1 cellular context compared by ENCODE assay signal in the genomic region with DNA sequence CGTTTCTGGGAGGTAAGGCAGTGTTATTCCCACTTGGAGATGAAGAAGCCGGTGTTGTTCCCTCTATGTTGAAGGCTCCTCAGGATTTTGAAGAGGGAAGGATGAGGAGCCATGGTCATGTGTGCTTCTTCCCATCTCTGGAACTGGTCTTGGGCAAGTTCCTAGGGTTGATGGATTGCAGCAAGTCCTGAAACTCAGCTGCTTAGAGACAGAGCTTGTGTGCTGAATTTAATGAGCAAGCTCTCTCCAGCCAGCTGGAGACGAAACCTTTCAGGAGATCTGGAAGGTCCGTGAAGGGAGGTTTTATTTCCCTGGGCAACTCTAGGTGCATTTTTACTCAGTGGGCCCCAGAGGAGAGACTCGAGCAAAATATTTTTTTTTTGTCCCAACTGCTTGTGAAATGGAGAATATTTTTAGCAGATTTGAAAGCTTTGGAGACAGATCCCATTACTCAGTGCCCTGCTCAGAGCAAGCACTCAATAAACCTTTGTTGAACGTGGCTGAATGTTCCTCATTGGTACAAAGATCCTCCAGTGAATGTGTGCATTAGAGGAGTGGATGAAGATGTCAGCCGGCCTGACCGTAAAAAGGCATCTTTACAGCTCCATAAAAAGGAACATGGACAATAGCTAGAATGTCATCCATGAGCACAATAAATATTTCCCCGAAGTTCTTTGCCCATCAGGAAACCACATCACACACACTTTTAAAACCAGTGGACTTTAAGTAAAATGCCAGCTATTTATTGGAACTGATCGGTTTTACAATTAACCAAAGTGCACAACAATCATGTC.
TF ChIP-seq lines count a peak whose summit lies in the region.

No MANE protein-coding gene starts in this region.

TF ChIP-seq in A549, 52 proteins besides CTCF, POLR2A, EP300 and RAD21 (continued from another document):
- TF ChIP-seq REST (IDR thresholded peaks at IDR 0.05) (no peak), FOSL2 (IDR thresholded peaks at IDR 0.05) (no peak), FOSL2 (CRISPR knock-in tag; IDR thresholded peaks at IDR 0.05) (no peak)
TF ChIP-seq in A549: peak in this region for 0.
